In the genomic region with DNA sequence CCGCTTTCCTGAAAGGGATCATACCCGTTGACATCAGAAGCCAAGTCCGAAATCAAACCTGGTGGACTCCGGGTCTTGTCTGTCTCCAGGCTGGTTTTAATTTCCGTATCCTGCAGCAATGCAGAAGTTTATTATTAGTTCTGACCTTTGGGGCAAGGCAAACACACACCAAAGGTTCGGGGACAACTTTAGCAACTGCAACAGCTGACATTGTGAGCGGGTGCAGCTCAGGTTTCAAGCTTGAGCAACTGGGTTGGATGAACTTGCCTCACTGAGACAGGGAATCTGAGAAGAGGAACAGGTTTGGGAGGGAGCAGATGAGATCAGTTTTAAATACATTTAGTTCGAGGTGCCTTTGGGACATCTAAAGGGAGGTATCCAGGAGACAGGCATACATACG, we compare ENCODE assay signal across 1 cellular context.
TF ChIP-seq lines count a peak whose summit lies in the region.

No MANE protein-coding gene starts in this region.

TF ChIP-seq in HEK293, 187 proteins besides CTCF, POLR2A, EP300 and RAD21 (continued from another document):
- TF ChIP-seq, protein P1, sequence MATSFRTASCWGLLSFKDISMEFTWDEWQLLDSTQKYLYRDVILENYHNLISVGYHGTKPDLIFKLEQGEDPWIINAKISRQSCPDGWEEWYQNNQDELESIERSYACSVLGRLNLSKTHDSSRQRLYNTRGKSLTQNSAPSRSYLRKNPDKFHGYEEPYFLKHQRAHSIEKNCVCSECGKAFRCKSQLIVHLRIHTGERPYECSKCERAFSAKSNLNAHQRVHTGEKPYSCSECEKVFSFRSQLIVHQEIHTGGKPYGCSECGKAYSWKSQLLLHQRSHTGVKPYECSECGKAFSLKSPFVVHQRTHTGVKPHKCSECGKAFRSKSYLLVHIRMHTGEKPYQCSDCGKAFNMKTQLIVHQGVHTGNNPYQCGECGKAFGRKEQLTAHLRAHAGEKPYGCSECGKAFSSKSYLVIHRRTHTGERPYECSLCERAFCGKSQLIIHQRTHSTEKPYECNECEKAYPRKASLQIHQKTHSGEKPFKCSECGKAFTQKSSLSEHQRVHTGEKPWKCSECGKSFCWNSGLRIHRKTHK (tag by site-specific recombination; IDR thresholded peaks at IDR 0.05) = no peak
- 0 out of 2 replicates have a peak, but pooled peaks have one; percentile 15 for TF ChIP-seq SP7 (tag by site-specific recombination; IDR thresholded peaks at IDR 0.05)
